ENCODE assay signal across 17 cellular contexts in genomic region chr13:39283062-39283461, GRCh38.
DNase-seq lines count a peak whose midpoint lies in the region; ATAC-seq lines count a peak whose summit lies in the region.
"Had no signal": no experiment of that assay in that cellular context is flagged by ENCODE, and none has a peak within 500 bp of the region (broad histone marks: within the 10 kb centered on the region; RNA-seq: fewer than 3 reads in every experiment).

No MANE protein-coding gene starts in this region.

- H3K36me3 Mint-ChIP-seq in T-helper 17 cell (ENCODE audit: low read depth): no peaks in the 10 kb centered on the region

- ATAC-seq in HG02678 (IDR thresholded peaks at IDR 0.05; ENCODE audit: unreplicated experiment) (peak; percentile 37), T-helper 17 cell (no peak)

- no peaks in the 10 kb centered on the region for H3K9me3 ChIP-seq in T-helper 17 cell (ENCODE audit: control insufficient read depth, low read length, poor library complexity, severe bottlenecking)
- H3K9me3 ChIP-seq: SJSA1 had no signal

- H3K4me1 Mint-ChIP-seq in T-helper 17 cell: no peaks in the 10 kb centered on the region
- H3K4me1 Mint-ChIP-seq: activated naive CD4-positive, alpha-beta T cell treated with anti-CD3 and anti-CD28 coated beads, Interleukin-2, amount 50 U/mL, for 24 hours had no signal

- DNase-seq in NCI-H82 (lab: John Stamatoyannopoulos, UW) (peak; percentile 19), NCI-H82 treated with DMSO at 0.1 percent for 48 hours (lab: John Stamatoyannopoulos, UW; ENCODE audit: unreplicated experiment) (no peak), NCI-H526 treated with DMSO at 0.1 percent for 48 hours (lab: John Stamatoyannopoulos, UW) (peak; percentile 30), NCI-H345 (lab: John Stamatoyannopoulos, UW) (no peak), 8988T (no peak), NCI-H524 (lab: John Stamatoyannopoulos, UW) (no peak), T-helper 17 cell (no peak)
- DNase-seq: GM23248; Kasumi-1; NCI-H1417; NCI-H2171 treated with DMSO at 0.1 percent for 48 hours; sigmoid colon; stimulated activated CD4-positive, alpha-beta T cell treated with anti-CD3 and anti-CD28 coated beads, Interleukin-4, amount 100 ng/mL, for 1 hour; T-helper 9 cell had no signal

- H3K4me3 Mint-ChIP-seq in T-helper 17 cell: no peak overlapping the region
- H3K4me3 Mint-ChIP-seq: activated naive CD4-positive, alpha-beta T cell treated with anti-CD3 and anti-CD28 coated beads, Interleukin-2, amount 50 U/mL, for 24 hours had no signal

- H3K27me3 Mint-ChIP-seq in T-helper 17 cell: peaks cover 47% of the 10 kb centered on the region

- H3K27ac Mint-ChIP-seq in T-helper 17 cell: no peak overlapping the region
- H3K27ac Mint-ChIP-seq: activated naive CD4-positive, alpha-beta T cell treated with anti-CD3 and anti-CD28 coated beads, Interleukin-2, amount 50 U/mL, for 24 hours had no signal

Comparison
In these comparisons a context has a peak if more than half of its experiments do, and no peak if none do; other contexts are left out.
1. DNase-seq: peak in NCI-H82 (single experiment) and NCI-H526 treated with DMSO at 0.1 percent for 48 hours (single experiment); none in NCI-H82 treated with DMSO at 0.1 percent for 48 hours (single experiment), NCI-H345 (single experiment), 8988T (single experiment), NCI-H524 (0 of 2) and T-helper 17 cell (0 of 3).